Comparison of ENCODE assay signal across 8 cellular contexts in genomic region chr20:19974621-19975435, GRCh38. TPM values are rescaled to one million over a fixed set of nuclear protein-coding genes. Genes with fewer than 3 reads are reported as not detected.
A peak's percentile ranks its signal among the peaks of the same experiment; 100 is the strongest.
DNase-seq lines count a peak whose midpoint lies in the region; ATAC-seq, FAIRE-seq and TF ChIP-seq lines count a peak whose summit lies in the region.

No MANE protein-coding gene starts in this region.

- DNase-seq in SW480 (ENCODE audit: low spot score): peak; percentile 55
- DNase-seq in globus pallidus (ENCODE audit: low spot score): peak; percentile 93
- peak; percentile 89 to 95 (median 92) for DNase-seq in pancreas
- DNase-seq in AML-193 (lab: John Stamatoyannopoulos, UW): no peak
- DNase-seq in activated CD8-positive, alpha-beta memory T cell treated with anti-CD3 and anti-CD28 coated beads, Interleukin-2, amount 10 ng/mL, durations not matched to agents 7 days and 5 days: no peak

- H3K27me3 Mint-ChIP-seq in activated CD8-positive, alpha-beta memory T cell treated with anti-CD3 and anti-CD28 coated beads, Interleukin-2, amount 10 ng/mL, durations not matched to agents 7 days and 5 days: peaks cover 6% of the 10 kb centered on the region

- H3K4me3 Mint-ChIP-seq in activated CD8-positive, alpha-beta memory T cell treated with anti-CD3 and anti-CD28 coated beads, Interleukin-2, amount 10 ng/mL, durations not matched to agents 7 days and 5 days: no peak overlapping the region

- peak overlapping the region; percentile 0; the same call in 1 of the 2 replicates for H3K4me3 ChIP-seq in HUES64 (ENCODE audit: low read length)
- H3K4me3 ChIP-seq in pancreas: peak overlapping the region; percentile 44 to 66 (median 62)

- H3K36me3 ChIP-seq in HUES64 (ENCODE audit: insufficient read depth, low read length) (no peaks in the 10 kb centered on the region), pancreas (no peaks in the 10 kb centered on the region)

- CTCF ChIA-PET in activated CD8-positive, alpha-beta memory T cell treated with anti-CD3 and anti-CD28 coated beads, Interleukin-2, amount 10 ng/mL, durations not matched to agents 7 days and 5 days (lab: Charles Lee): no interaction called here

- H3K27me3 ChIP-seq in HUES64 (ENCODE audit: insufficient read depth, low read length) (no peaks in the 10 kb centered on the region), pancreas (no peaks in the 10 kb centered on the region)

- 89% methylated on average over 44 of the region's 44 CpGs for WGBS in HUES64
- 1 to 5% methylated on average over 35 to 44 of the region's 44 CpGs for WGBS in pancreas, 2 donors

- no peak for FAIRE-seq in pancreas (lab: Jason Lieb, UNC)

- no peak for TF ChIP-seq CTCF in pancreas (IDR thresholded peaks at IDR 0.05)

- peak; percentile 79 to 89 (median 88) for ATAC-seq in pancreas
- ATAC-seq in HG03442 (IDR thresholded peaks at IDR 0.05; ENCODE audit: unreplicated experiment): no peak
- ATAC-seq in activated CD8-positive, alpha-beta memory T cell treated with anti-CD3 and anti-CD28 coated beads, Interleukin-2, amount 10 ng/mL, durations not matched to agents 7 days and 5 days: no peak
- ATAC-seq in HG03439 (IDR thresholded peaks at IDR 0.05; ENCODE audit: unreplicated experiment): no peak

- H3K4me1 Mint-ChIP-seq in activated CD8-positive, alpha-beta memory T cell treated with anti-CD3 and anti-CD28 coated beads, Interleukin-2, amount 10 ng/mL, durations not matched to agents 7 days and 5 days: no peaks in the 10 kb centered on the region

- H3K9ac ChIP-seq in HUES64 (ENCODE audit: low read depth, low read length): no peak overlapping the region

- no peak overlapping the region for H3K27ac ChIP-seq in HUES64 (ENCODE audit: low read depth, low read length)
- peak overlapping the region; percentile 89 to 96 (median 91) for H3K27ac ChIP-seq in pancreas

- H3K9me3 ChIP-seq in HUES64 (ENCODE audit: insufficient read depth, low read depth, low read length) (no peaks in the 10 kb centered on the region), pancreas (no peaks in the 10 kb centered on the region)

- no peak overlapping the region for H3K27ac Mint-ChIP-seq in activated CD8-positive, alpha-beta memory T cell treated with anti-CD3 and anti-CD28 coated beads, Interleukin-2, amount 10 ng/mL, durations not matched to agents 7 days and 5 days

- peaks cover 22% of the 10 kb centered on the region for H3K4me1 ChIP-seq in HUES64 (ENCODE audit: insufficient read depth, low read length)
- peaks cover 33 to 42% (median 42%) of the 10 kb centered on the region in 3 donors for H3K4me1 ChIP-seq in pancreas

- H3K36me3 Mint-ChIP-seq in activated CD8-positive, alpha-beta memory T cell treated with anti-CD3 and anti-CD28 coated beads, Interleukin-2, amount 10 ng/mL, durations not matched to agents 7 days and 5 days: no peaks in the 10 kb centered on the region

- no peaks in the 10 kb centered on the region for H3K9me3 Mint-ChIP-seq in activated CD8-positive, alpha-beta memory T cell treated with anti-CD3 and anti-CD28 coated beads, Interleukin-2, amount 10 ng/mL, durations not matched to agents 7 days and 5 days (ENCODE audit: low read depth)

- intact Hi-C loops in pancreas (cut with DNase I): no loop called here

RNA-seq across cellular contexts. Expression of gene NAA20, which starts 42.3 kb away (rescaled TPM):
- polyA plus RNA-seq in HUES64 (2013, experiment 1 of 2): 32.4 TPM
- 36.6 TPM for polyA plus RNA-seq in HUES64 (2013, experiment 2 of 2)
- total RNA-seq in pancreas: 10 to 100 TPM; 28.0 to 46.9 (median 34.5) TPM
- polyA plus RNA-seq in pancreas: 100 to 1,000 TPM in 1 of 2 donors, 10 to 100 TPM in 1; 89.6 to 124 TPM
- total RNA-seq in activated CD8-positive, alpha-beta memory T cell treated with anti-CD3 and anti-CD28 coated beads, Interleukin-2, amount 10 ng/mL, durations not matched to agents 7 days and 5 days: 10 to 100 TPM; 49.1 to 64.5 TPM

Comparison
In these comparisons a context has a peak if more than half of its experiments do, and no peak if none do; other contexts are left out.
1. DNase-seq: peak in SW480 (single experiment), globus pallidus (single experiment) and pancreas (6 of 6); none in AML-193 (0 of 2) and activated CD8-positive, alpha-beta memory T cell treated with anti-CD3 and anti-CD28 coated beads, Interleukin-2, amount 10 ng/mL, durations not matched to agents 7 days and 5 days (single experiment).
2. ATAC-seq: peak in pancreas (4 of 4); none in HG03442 (single experiment), activated CD8-positive, alpha-beta memory T cell treated with anti-CD3 and anti-CD28 coated beads, Interleukin-2, amount 10 ng/mL, durations not matched to agents 7 days and 5 days (single experiment) and HG03439 (single experiment).